In the genomic region with DNA sequence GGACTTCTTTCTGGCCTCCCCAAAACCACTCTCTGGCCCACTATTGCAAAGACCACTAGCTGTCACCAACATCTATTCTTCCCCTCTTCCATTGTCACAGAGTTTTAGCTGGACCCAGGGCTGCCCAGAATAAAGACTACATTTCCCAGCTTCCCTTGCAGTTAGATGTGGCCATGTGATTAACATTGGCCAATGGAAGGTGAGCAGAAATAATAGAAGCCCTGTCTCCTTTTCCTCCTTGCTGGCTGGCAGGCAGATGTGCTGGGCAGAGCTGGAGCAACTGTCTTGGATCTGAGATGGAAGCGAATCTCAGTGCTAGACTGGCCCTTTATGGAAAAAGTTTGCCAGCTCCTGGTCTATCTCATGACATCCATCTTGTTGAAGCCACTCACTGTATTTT, we compare ENCODE assay signal across 8 cellular contexts.
DNase-seq lines count a peak whose midpoint lies in the region; ATAC-seq, FAIRE-seq and TF ChIP-seq lines count a peak whose summit lies in the region.
"Had no signal": no experiment of that assay in that cellular context is flagged by ENCODE, and none has a peak within 500 bp of the region (broad histone marks: within the 10 kb centered on the region; RNA-seq: fewer than 3 reads in every experiment).

No MANE protein-coding gene starts in this region.

- peak; percentile 40 for ATAC-seq in left lobe of liver
- no peak for ATAC-seq in HG02571 (IDR thresholded peaks at IDR 0.05; ENCODE audit: unreplicated experiment)

- no peak for TF ChIP-seq POLR2A in stomach (IDR thresholded peaks at IDR 0.05)

- TF ChIP-seq EP300 in stomach (IDR thresholded peaks at IDR 0.05) = no peak

- intact Hi-C loops in stomach (cut with DNase I; ENCODE audit: low total_unique reads) = no loop called here

- peaks cover 3 to 60% (median 18%) of the 10 kb centered on the region in 4 donors for H3K4me1 ChIP-seq in stomach

- H3K27me3 ChIP-seq in stomach = no peaks in the 10 kb centered on the region

- peak; percentile 46 for FAIRE-seq in TTC549 (lab: Jason Lieb, UNC)
- FAIRE-seq: endometrium had no signal

- no peaks in the 10 kb centered on the region for H3K36me3 ChIP-seq in stomach

- H3K9me3 ChIP-seq in stomach = no peaks in the 10 kb centered on the region

- DNase-seq in GM03348 (ENCODE audit: low spot score) (peak; percentile 32), M059J (ENCODE audit: low read depth) (peak; percentile 62), left lobe of liver (ENCODE audit: low spot score) (no peak), stomach (no peak)
- DNase-seq in stimulated activated CD4-positive, alpha-beta T cell treated with anti-CD3 and anti-CD28 coated beads, Interleukin-15, amount 100 ng/mL, for 24 hours = no peak

- no peak for TF ChIP-seq CTCF in stomach (IDR thresholded peaks at IDR 0.05)

- H3K27ac ChIP-seq in stomach = peak overlapping the region in 1 of 5 donors; percentile 87

- H3K4me3 ChIP-seq in stomach = no peak overlapping the region

- 60 to 76% (median 70%) methylated on average over 1 of the region's 1 CpG for WGBS in stomach, 5 donors

Comparison
In these comparisons a context has a peak if more than half of its experiments do, and no peak if none do; other contexts are left out.
1. DNase-seq: peak in GM03348 (single experiment) and M059J (single experiment); none in left lobe of liver (single experiment), stimulated activated CD4-positive, alpha-beta T cell treated with anti-CD3 and anti-CD28 coated beads, Interleukin-15, amount 100 ng/mL, for 24 hours (single experiment) and stomach (single experiment).